20 cellular contexts compared by ENCODE assay signal in the genomic region with DNA sequence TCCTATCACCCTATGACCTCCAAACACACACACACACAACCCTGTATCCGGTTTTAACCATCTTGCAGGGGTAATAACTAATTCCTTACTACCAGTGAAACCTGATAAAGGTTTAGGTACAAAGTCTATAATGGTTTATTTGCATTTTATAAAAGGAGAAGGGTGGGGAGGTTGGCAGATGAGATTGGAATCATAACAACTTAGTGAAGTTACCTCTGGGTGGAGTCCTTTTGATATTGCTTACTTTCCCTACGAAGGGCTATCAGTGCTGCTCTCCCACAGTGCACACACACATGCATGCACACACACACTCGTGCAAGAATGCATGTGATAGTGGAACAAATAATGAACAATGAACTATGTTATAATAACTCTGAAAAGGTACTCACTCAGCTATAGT.
"Had no signal": no experiment of that assay in that cellular context is flagged by ENCODE, and none has a peak within 500 bp of the region (broad histone marks: within the 10 kb centered on the region; RNA-seq: fewer than 3 reads in every experiment).

No MANE protein-coding gene starts in this region.

- H3K4me3 ChIP-seq: esophagus muscularis mucosa, gastroesophageal sphincter, lower lobe of right lung, tibial nerve, vagina had no signal

- ATAC-seq: activated CD8-positive, alpha-beta memory T cell treated with anti-CD3 and anti-CD28 coated beads, Interleukin-2, amount 10 ng/mL, durations not matched to agents 7 days and 5 days; gastroesophageal sphincter; lower lobe of right lung; natural killer cell treated with Interleukin-12 subunit alpha and Interleukin-12 subunit beta and Interleukin-15 and Interleukin-18, amount 100 ng/mL, for 72 hours; stimulated activated naive CD8-positive, alpha-beta T cell treated with anti-CD3 and anti-CD28 coated beads, Interleukin-15, Interleukin-2, amounts not matched to agents 100 U/mL and 50 U/mL, for 24 hours had no signal

- H3K4me3 Mint-ChIP-seq: activated B cell treated with CpG ODN at 0.5 μM for 24 hours; activated CD4-positive, alpha-beta memory T cell treated with anti-CD3 and anti-CD28 coated beads for 36 hours; activated CD8-positive, alpha-beta memory T cell treated with anti-CD3 and anti-CD28 coated beads, Interleukin-2, amount 10 ng/mL, durations not matched to agents 7 days and 5 days; activated naive CD8-positive, alpha-beta T cell; dendritic cell treated with granulocyte-macrophage colony-stimulating factor and Interleukin-4, amounts not matched to agents 40 ng/mL and 50 ng/mL, for 4 days; natural killer cell treated with Interleukin-12 subunit alpha and Interleukin-12 subunit beta and Interleukin-15 and Interleukin-18, amount 100 ng/mL, for 72 hours had no signal

- H3K36me3 ChIP-seq: esophagus muscularis mucosa, gastroesophageal sphincter, lower lobe of right lung, neutrophil, tibial nerve, vagina had no signal

- H3K27me3 Mint-ChIP-seq: activated B cell treated with CpG ODN at 0.5 μM for 24 hours; activated CD4-positive, alpha-beta memory T cell treated with anti-CD3 and anti-CD28 coated beads for 36 hours; activated CD8-positive, alpha-beta memory T cell treated with anti-CD3 and anti-CD28 coated beads, Interleukin-2, amount 10 ng/mL, durations not matched to agents 7 days and 5 days; activated naive CD8-positive, alpha-beta T cell; dendritic cell treated with granulocyte-macrophage colony-stimulating factor and Interleukin-4, amounts not matched to agents 40 ng/mL and 50 ng/mL, for 4 days; natural killer cell treated with Interleukin-12 subunit alpha and Interleukin-12 subunit beta and Interleukin-15 and Interleukin-18, amount 100 ng/mL, for 72 hours had no signal

- H3K4me1 Mint-ChIP-seq: activated CD8-positive, alpha-beta memory T cell treated with anti-CD3 and anti-CD28 coated beads, Interleukin-2, amount 10 ng/mL, durations not matched to agents 7 days and 5 days had no signal

- DNase-seq: activated B cell treated with CpG ODN at 0.5 μM for 24 hours; activated CD4-positive, alpha-beta memory T cell treated with anti-CD3 and anti-CD28 coated beads for 36 hours; activated CD4-positive, alpha-beta T cell treated with anti-CD3 and anti-CD28 coated beads for 4 hours; activated CD8-positive, alpha-beta memory T cell treated with anti-CD3 and anti-CD28 coated beads, Interleukin-2, amount 10 ng/mL, durations not matched to agents 7 days and 5 days; amniotic stem cell; effector memory CD4-positive, alpha-beta T cell; lower lobe of right lung; stimulated activated CD4-positive, alpha-beta T cell treated with anti-CD3 and anti-CD28 coated beads, Interleukin-12 subunit alpha, Interleukin-12 subunit beta, amount 100 ng/mL, for 4 hours; stimulated activated CD4-positive, alpha-beta T cell treated with anti-CD3 and anti-CD28 coated beads, Interleukin-1b, Interleukin-23, amount 100 ng/mL, for 48 hours; stimulated activated CD8-positive, alpha-beta memory T cell treated with anti-CD3 and anti-CD28 coated beads, Interleukin-4, amount 100 ng/mL, for 48 hours; stimulated activated naive CD8-positive, alpha-beta T cell treated with anti-CD3 and anti-CD28 coated beads, Interleukin-15, Interleukin-2, amounts not matched to agents 100 U/mL and 50 U/mL, for 24 hours had no signal

- H3K9me3 Mint-ChIP-seq: activated B cell treated with CpG ODN at 0.5 μM for 24 hours; activated CD4-positive, alpha-beta memory T cell treated with anti-CD3 and anti-CD28 coated beads for 36 hours; dendritic cell treated with granulocyte-macrophage colony-stimulating factor and Interleukin-4, amounts not matched to agents 40 ng/mL and 50 ng/mL, for 4 days had no signal

- H3K27ac ChIP-seq: esophagus muscularis mucosa, gastroesophageal sphincter, lower lobe of right lung, neutrophil, parathyroid adenoma, tibial nerve, vagina had no signal

- H3K36me3 Mint-ChIP-seq: activated CD4-positive, alpha-beta memory T cell treated with anti-CD3 and anti-CD28 coated beads for 36 hours; activated CD8-positive, alpha-beta memory T cell treated with anti-CD3 and anti-CD28 coated beads, Interleukin-2, amount 10 ng/mL, durations not matched to agents 7 days and 5 days; activated naive CD8-positive, alpha-beta T cell; natural killer cell treated with Interleukin-12 subunit alpha and Interleukin-12 subunit beta and Interleukin-15 and Interleukin-18, amount 100 ng/mL, for 72 hours had no signal

- H3K4me1 ChIP-seq: gastroesophageal sphincter, lower lobe of right lung, parathyroid adenoma, tibial nerve, vagina had no signal

- H3K9me3 ChIP-seq: esophagus muscularis mucosa, gastroesophageal sphincter, lower lobe of right lung, neutrophil, tibial nerve, vagina had no signal

- H3K27ac Mint-ChIP-seq: activated B cell treated with CpG ODN at 0.5 μM for 24 hours; activated CD4-positive, alpha-beta memory T cell treated with anti-CD3 and anti-CD28 coated beads for 36 hours; activated CD8-positive, alpha-beta memory T cell treated with anti-CD3 and anti-CD28 coated beads, Interleukin-2, amount 10 ng/mL, durations not matched to agents 7 days and 5 days; activated naive CD8-positive, alpha-beta T cell; dendritic cell treated with granulocyte-macrophage colony-stimulating factor and Interleukin-4, amounts not matched to agents 40 ng/mL and 50 ng/mL, for 4 days; natural killer cell treated with Interleukin-12 subunit alpha and Interleukin-12 subunit beta and Interleukin-15 and Interleukin-18, amount 100 ng/mL, for 72 hours had no signal
